8 cellular contexts compared by ENCODE assay signal in genomic region chr22:41621911-41622179, GRCh38. TPM values are rescaled to one million over a fixed set of nuclear protein-coding genes. Genes with fewer than 3 reads are reported as not detected.
A peak's percentile ranks its signal among the peaks of the same experiment; 100 is the strongest.
DNase-seq lines count a peak whose midpoint lies in the region; ATAC-seq and TF ChIP-seq lines count a peak whose summit lies in the region.

No MANE protein-coding gene starts in this region.

- H3K9me3 ChIP-seq in HUES64 (ENCODE audit: insufficient read depth, low read depth, low read length) (no peaks in the 10 kb centered on the region), mucosa of descending colon (no peaks in the 10 kb centered on the region)

- H3K36me3 ChIP-seq in HUES64 (ENCODE audit: insufficient read depth, low read length) (peaks cover 42% of the 10 kb centered on the region), mucosa of descending colon (ENCODE audit: low read depth) (peaks cover 8% of the 10 kb centered on the region)

- H3K4me3 ChIP-seq in HUES64 (ENCODE audit: low read length) = peak overlapping the region; percentile 95
- H3K4me3 ChIP-seq in mucosa of descending colon = peak overlapping the region; percentile 93

- peak overlapping the region; percentile 98 for H3K9ac ChIP-seq in HUES64 (ENCODE audit: low read depth, low read length)

- 9% methylated on average over 8 of the region's 8 CpGs for WGBS in HUES64

- H3K27ac ChIP-seq in 22Rv1 (peak overlapping the region; percentile 92), HUES64 (ENCODE audit: low read depth, low read length) (peak overlapping the region; percentile 99), caudate nucleus (ENCODE audit: low read depth, low read length) (peak overlapping the region; percentile 88)

- no peaks in the 10 kb centered on the region for H3K27me3 ChIP-seq in HUES64 (ENCODE audit: insufficient read depth, low read length)

- intact Hi-C loops in mucosa of descending colon (cut with DNase I, micrococcal nuclease) = no loop called here

- TF ChIP-seq CTCF in 22Rv1 (IDR thresholded peaks at IDR 0.05) (no peak), mucosa of descending colon (IDR thresholded peaks at IDR 0.05) (no peak)

- H3K4me1 ChIP-seq in HUES64 (ENCODE audit: insufficient read depth, low read length) (peaks cover 7% of the 10 kb centered on the region; the same call in 1 of the 2 replicates), mucosa of descending colon (ENCODE audit: low read depth) (peaks cover 33% of the 10 kb centered on the region)

- DNase-seq in caudate nucleus (lab: John Stamatoyannopoulos, UW) (no peak), mucosa of descending colon (no peak), mucosa of gallbladder (ENCODE audit: low spot score) (no peak), NCI-H748 treated with DMSO at 0.1 percent for 48 hours (lab: John Stamatoyannopoulos, UW) (no peak)

- ATAC-seq in mucosa of descending colon = no peak
- ATAC-seq in GM19395 (IDR thresholded peaks at IDR 0.05; ENCODE audit: unreplicated experiment) = no peak
- ATAC-seq in GM18870 (IDR thresholded peaks at IDR 0.05; ENCODE audit: unreplicated experiment) = no peak

RNA-seq across cellular contexts. Expression of gene XRCC6, which starts 0.8 kb away (rescaled TPM):
- polyA plus RNA-seq in HUES64 (2013, experiment 1 of 2) = 494 TPM
- 469 TPM for polyA plus RNA-seq in HUES64 (2013, experiment 2 of 2)
- total RNA-seq in mucosa of descending colon (100 to 1,000 TPM; 169 to 193 (median 177) TPM), mucosa of gallbladder (170 TPM)

RNA-seq across cellular contexts. Expression of gene DESI1, which starts 1.0 kb away (rescaled TPM):
- polyA plus RNA-seq in HUES64 (2013, experiment 1 of 2) = 24.9 TPM
- 18.8 TPM for polyA plus RNA-seq in HUES64 (2013, experiment 2 of 2)
- total RNA-seq in mucosa of descending colon (10 to 100 TPM; 23.4 to 28.7 (median 26.3) TPM), mucosa of gallbladder (39.4 TPM)

RNA-seq across cellular contexts. Expression of gene PMM1, which starts 32.2 kb away (rescaled TPM):
- 8.2 TPM for polyA plus RNA-seq in HUES64 (2013, experiment 1 of 2)
- 10.0 TPM for polyA plus RNA-seq in HUES64 (2013, experiment 2 of 2)
- total RNA-seq in mucosa of descending colon (10 to 100 TPM; 40.7 to 69.4 (median 51.7) TPM), mucosa of gallbladder (80.4 TPM)
